Comparison of ENCODE assay signal across 8 cellular contexts in genomic region chr11:6418958-6419611, GRCh38. TPM values are rescaled to one million over a fixed set of nuclear protein-coding genes. Genes with fewer than 3 reads are reported as not detected.
A peak's percentile ranks its signal among the peaks of the same experiment; 100 is the strongest.
DNase-seq lines count a peak whose midpoint lies in the region; ATAC-seq and TF ChIP-seq lines count a peak whose summit lies in the region.

APBB1 (minus strand) TSS chr11:6419094; CDS start chr11:6411347, 7,747 bp downstream.

- WGBS in ovary, 3 donors, result 0 to 1% (median 1%) methylated on average over 24 to 78 of the region's 79 CpGs
- WGBS in thyroid gland, 2 donors, result 0% methylated on average over 11 to 21 of the region's 79 CpGs

- H3K4me1 ChIP-seq in ovary (ENCODE audit: insufficient read depth) (peaks cover 4% of the 10 kb centered on the region), thyroid gland (peaks cover 4 to 7% of the 10 kb centered on the region in 2 donors)

- intact Hi-C loops in Right ventricle myocardium superior (cut with DNase I) (no loop called here), ovary (cut with DNase I) (no loop called here), thyroid gland (cut with DNase I) (no loop called here)

- peak; percentile 62 for TF ChIP-seq POLR2A in ovary (IDR thresholded peaks at IDR 0.05)
- peak in 1 of 2 donors; percentile 54 for TF ChIP-seq POLR2A in thyroid gland (IDR thresholded peaks at IDR 0.05)

- H3K4me3 ChIP-seq in ovary (peak within 1 kb of the TSS; percentile 88), thyroid gland (replicated peaks in 1 of 3) (peak within 1 kb of the TSS; percentile 64 to 88 (median 74))

- H3K36me3 ChIP-seq in ovary (no peaks in the 10 kb centered on the region), thyroid gland (no peaks in the 10 kb centered on the region)

- H3K27me3 ChIP-seq in ovary, result no peaks in the 10 kb centered on the region
- no peaks in the 10 kb centered on the region for H3K27me3 ChIP-seq in thyroid gland

- H3K27ac ChIP-seq in ovary (peak within 1 kb of the TSS; percentile 95 to 97), thyroid gland (peak within 1 kb of the TSS; percentile 72 to 87 (median 86))

- TF ChIP-seq EP300 in ovary (IDR thresholded peaks at IDR 0.05), result no peak

- DNase-seq in NCI-H2107 (lab: John Stamatoyannopoulos, UW) (peak; percentile 40), NCI-H2107 treated with DMSO at 0.1 percent for 48 hours (lab: John Stamatoyannopoulos, UW; ENCODE audit: unreplicated experiment) (no peak), Right ventricle myocardium superior (peak; percentile 82), ovary (peak; percentile 75 to 87 (median 83)), thyroid gland (peak; percentile 52 to 58)
- DNase-seq in activated naive CD8-positive, alpha-beta T cell treated with anti-CD3 and anti-CD28 coated beads, Interleukin-2, amount 50 U/mL, for 16 hours (ENCODE audit: low read depth, low spot score), result peak; percentile 35

- ATAC-seq in HG03521 (IDR thresholded peaks at IDR 0.05; ENCODE audit: unreplicated experiment) (peak; percentile 48), SK-N-SH treated with all-trans-retinoic acid at 6 μM for 48 hours (peak; percentile 85), Right ventricle myocardium superior (ENCODE audit: poor library complexity) (peak; percentile 97)

- peak in 2 of 3 donors; percentile 19 to 27 for TF ChIP-seq CTCF in ovary (IDR thresholded peaks at IDR 0.05)
- peak in 2 of 6 experiments; percentile 9 to 32 for TF ChIP-seq CTCF in thyroid gland (IDR thresholded peaks at IDR 0.05)

- no peaks in the 10 kb centered on the region for H3K9me3 ChIP-seq in ovary
- H3K9me3 ChIP-seq in thyroid gland, result no peaks in the 10 kb centered on the region

TF ChIP-seq in SK-N-SH treated with all-trans-retinoic acid at 6 μM for 48 hours, 23 proteins besides CTCF, POLR2A, EP300 and RAD21:
- no peak for TF ChIP-seq CREB5 (CRISPR knock-in tag; IDR thresholded peaks at IDR 0.05; ENCODE audit: low read depth)
- TF ChIP-seq TCF4 (CRISPR knock-in tag; IDR thresholded peaks at IDR 0.05; ENCODE audit: borderline replicate concordance), result no peak
- no peak for TF ChIP-seq OSR1 (CRISPR knock-in tag; IDR thresholded peaks at IDR 0.05)
- peak; percentile 92 for TF ChIP-seq TSHZ2 (CRISPR knock-in tag; IDR thresholded peaks at IDR 0.05)
- 0 out of 2 replicates have a peak, but pooled peaks have one; percentile 5 for TF ChIP-seq PPARA (CRISPR knock-in tag; IDR thresholded peaks at IDR 0.05; ENCODE audit: borderline replicate concordance)
- no peak for TF ChIP-seq ARNTL (CRISPR knock-in tag; IDR thresholded peaks at IDR 0.05; ENCODE audit: borderline replicate concordance, low read depth)
- TF ChIP-seq ZC3H10 (CRISPR knock-in tag; IDR thresholded peaks at IDR 0.05), result 0 out of 2 replicates have a peak, but pooled peaks have one; percentile 12
- peak; percentile 29; the same call in 1 of the 2 replicates for TF ChIP-seq ZNF8 (CRISPR knock-in tag; IDR thresholded peaks at IDR 0.05)
- TF ChIP-seq ZFP30 (CRISPR knock-in tag; IDR thresholded peaks at IDR 0.05), result no peak
- no peak for TF ChIP-seq PATZ1 (CRISPR knock-in tag; IDR thresholded peaks at IDR 0.05; ENCODE audit: borderline replicate concordance)
- TF ChIP-seq TOX (CRISPR knock-in tag; IDR thresholded peaks at IDR 0.05; ENCODE audit: borderline replicate concordance), result no peak
- no peak for TF ChIP-seq CSRNP3 (CRISPR knock-in tag; IDR thresholded peaks at IDR 0.05)
- 0 out of 2 replicates have a peak, but pooled peaks have one; percentile 34 for TF ChIP-seq ZNF70 (CRISPR knock-in tag; IDR thresholded peaks at IDR 0.05)
- peak; percentile 93 for TF ChIP-seq CSDC2 (CRISPR knock-in tag; IDR thresholded peaks at IDR 0.05)
- no peak for TF ChIP-seq GLIS3 (CRISPR knock-in tag; IDR thresholded peaks at IDR 0.05)
- peak; percentile 54; the same call in 1 of the 2 replicates for TF ChIP-seq SNAI2 (CRISPR knock-in tag; IDR thresholded peaks at IDR 0.05)
- TF ChIP-seq ZFP3 (CRISPR knock-in tag; IDR thresholded peaks at IDR 0.05), result peak; percentile 73
- no peak for TF ChIP-seq POU6F1 (CRISPR knock-in tag; IDR thresholded peaks at IDR 0.05; ENCODE audit: borderline replicate concordance, low read depth)

RNA-seq across cellular contexts. Expression of gene APBB1, which starts in this region (rescaled TPM):
- total RNA-seq in Right ventricle myocardium superior, result 75.8 TPM
- 10 to 100 TPM; 50.1 to 90.9 (median 60.4) TPM for total RNA-seq in ovary
- polyA plus RNA-seq in ovary, result 10 to 100 TPM; 34.1 to 57.7 TPM
- 10 to 100 TPM; 36.4 to 54.1 (median 45.4) TPM for total RNA-seq in thyroid gland
